22 cellular contexts compared by ENCODE assay signal in the genomic region with DNA sequence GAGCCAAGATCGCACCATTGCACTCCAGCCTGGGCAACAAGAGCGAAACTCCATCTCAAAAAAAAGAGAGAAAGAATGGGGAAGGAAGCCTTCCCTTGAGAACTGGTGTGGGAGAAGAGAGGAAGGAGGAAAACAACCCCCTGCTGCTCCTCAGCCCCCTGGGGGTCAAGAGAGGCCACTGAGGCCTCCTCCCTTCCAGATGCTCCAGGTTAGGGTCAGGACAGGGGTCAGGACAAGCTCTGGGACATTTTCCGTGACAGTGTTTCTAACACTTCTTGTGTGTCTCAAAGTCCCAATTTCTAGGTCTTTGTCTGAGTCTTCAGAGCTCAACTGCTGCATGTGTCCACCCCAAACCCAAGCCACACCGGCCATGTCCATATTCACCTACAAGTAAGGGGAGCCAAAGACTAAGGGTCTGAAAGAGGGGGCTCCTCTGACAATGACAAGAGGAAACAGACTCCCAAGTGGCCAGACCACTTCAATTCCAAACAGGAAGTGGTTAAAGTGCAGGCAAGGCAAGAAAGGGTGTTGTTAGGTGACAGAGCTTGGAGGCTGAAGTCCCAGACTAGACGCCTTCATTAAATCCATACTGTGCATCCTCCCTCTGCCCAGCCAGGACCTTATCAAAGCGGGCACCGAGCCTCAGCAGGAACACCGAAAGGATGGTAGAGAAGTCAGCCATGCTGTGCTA. TPM values are rescaled to one million over a fixed set of nuclear protein-coding genes. Genes with fewer than 3 reads are reported as not detected.
DNase-seq lines count a peak whose midpoint lies in the region; ATAC-seq and TF ChIP-seq lines count a peak whose summit lies in the region.
"Had no signal": no experiment of that assay in that cellular context is flagged by ENCODE, and none has a peak within 500 bp of the region (broad histone marks: within the 10 kb centered on the region; RNA-seq: fewer than 3 reads in every experiment).

No MANE protein-coding gene starts in this region.

- peaks cover 75% of the 10 kb centered on the region for H3K4me1 Mint-ChIP-seq in brain
- peaks cover 58% of the 10 kb centered on the region for H3K4me1 Mint-ChIP-seq in neural crest cell
- H3K4me1 Mint-ChIP-seq in activated CD8-positive, alpha-beta T cell treated with anti-CD3 and anti-CD28 coated beads, Interleukin-2, amount 10 ng/mL, durations not matched to agents 7 days and 5 days (ENCODE audit: low read depth), result peaks cover 23% of the 10 kb centered on the region
- peaks cover 20% of the 10 kb centered on the region for H3K4me1 Mint-ChIP-seq in activated naive CD8-positive, alpha-beta T cell treated with anti-CD3 and anti-CD28 coated beads for 36 hours

- H3K27ac Mint-ChIP-seq in brain (peak overlapping the region; percentile 85 to 99 (median 96)), neural crest cell (ENCODE audit: unreplicated experiment) (no peak overlapping the region)
- H3K27ac Mint-ChIP-seq in activated CD8-positive, alpha-beta T cell treated with anti-CD3 and anti-CD28 coated beads, Interleukin-2, amount 10 ng/mL, durations not matched to agents 7 days and 5 days, result no peak overlapping the region
- no peak overlapping the region for H3K27ac Mint-ChIP-seq in activated naive CD8-positive, alpha-beta T cell treated with anti-CD3 and anti-CD28 coated beads for 36 hours
- H3K27ac Mint-ChIP-seq: T-cell had no signal

- no peak overlapping the region for H2AFZ ChIP-seq in Loucy (ENCODE audit: low read length)
- H2AFZ ChIP-seq: GM23248, PC-9 had no signal

- CTCF ChIA-PET in activated CD8-positive, alpha-beta T cell treated with anti-CD3 and anti-CD28 coated beads, Interleukin-2, amount 10 ng/mL, durations not matched to agents 7 days and 5 days (lab: Charles Lee), result no interaction called here

- H3K4me3 Mint-ChIP-seq in brain (peak overlapping the region in 4 of 5 experiments; percentile 52 to 82 (median 67)), neural crest cell (peak overlapping the region; percentile 83)
- no peak overlapping the region for H3K4me3 Mint-ChIP-seq in activated CD8-positive, alpha-beta T cell treated with anti-CD3 and anti-CD28 coated beads, Interleukin-2, amount 10 ng/mL, durations not matched to agents 7 days and 5 days
- no peak overlapping the region for H3K4me3 Mint-ChIP-seq in activated naive CD8-positive, alpha-beta T cell treated with anti-CD3 and anti-CD28 coated beads for 36 hours

- no peak overlapping the region for H3K27ac ChIP-seq in HUES6 (ENCODE audit: low read depth, low read length)
- H3K27ac ChIP-seq: GM23248, KMS-11, PC-9, RWPE1 had no signal

- H3K9me3 Mint-ChIP-seq in brain (peaks cover 0 to 22% (median 7%) of the 10 kb centered on the region in 5 experiments), neural crest cell (peaks cover 5% of the 10 kb centered on the region)
- no peaks in the 10 kb centered on the region for H3K9me3 Mint-ChIP-seq in activated CD8-positive, alpha-beta T cell treated with anti-CD3 and anti-CD28 coated beads, Interleukin-2, amount 10 ng/mL, durations not matched to agents 7 days and 5 days (ENCODE audit: insufficient read depth)
- no peaks in the 10 kb centered on the region for H3K9me3 Mint-ChIP-seq in activated naive CD8-positive, alpha-beta T cell treated with anti-CD3 and anti-CD28 coated beads for 36 hours
- H3K9me3 Mint-ChIP-seq: T-cell had no signal

- H3K9ac ChIP-seq in HUES6 (ENCODE audit: low read length) (peak overlapping the region; percentile 27), Loucy (ENCODE audit: low read depth, low read length, poor library complexity, severe bottlenecking) (no peak overlapping the region)
- H3K9ac ChIP-seq: GM23248, KMS-11 had no signal

- H3K9me2 ChIP-seq in Loucy (replicated peaks; ENCODE audit: low read depth, low read length), result no peaks in the 10 kb centered on the region

- H3K4me1 ChIP-seq in HUES6 (ENCODE audit: control insufficient read depth, insufficient read depth, low read length) (peaks cover 75% of the 10 kb centered on the region), Loucy (ENCODE audit: insufficient read depth, low read length, poor library complexity, severe bottlenecking) (peaks cover 16% of the 10 kb centered on the region)

- H3K79me2 ChIP-seq in Loucy (ENCODE audit: insufficient read depth, low read length), result no peaks in the 10 kb centered on the region

- H3K9me3 ChIP-seq in HUES6 (ENCODE audit: control insufficient read depth, insufficient read depth, low read depth, low read length) (peaks cover 9% of the 10 kb centered on the region; the same call in 1 of the 2 replicates), Loucy (ENCODE audit: insufficient read depth, low read depth, low read length) (no peaks in the 10 kb centered on the region)
- H3K9me3 ChIP-seq: MG63 had no signal

- H3K27me3 Mint-ChIP-seq in brain (peaks cover under 1% of the 10 kb centered on the region), neural crest cell (ENCODE audit: low read depth) (peaks cover 11% of the 10 kb centered on the region)
- H3K27me3 Mint-ChIP-seq in activated CD8-positive, alpha-beta T cell treated with anti-CD3 and anti-CD28 coated beads, Interleukin-2, amount 10 ng/mL, durations not matched to agents 7 days and 5 days (ENCODE audit: low read depth), result peaks cover 24% of the 10 kb centered on the region
- H3K27me3 Mint-ChIP-seq in activated naive CD8-positive, alpha-beta T cell treated with anti-CD3 and anti-CD28 coated beads for 36 hours, result peaks cover 39% of the 10 kb centered on the region

- H3K4me2 ChIP-seq in Loucy (ENCODE audit: low read depth, low read length, poor library complexity, severe bottlenecking), result peak overlapping the region; percentile 20
- H3K4me2 ChIP-seq: KMS-11, PC-9 had no signal

- no peak for ATAC-seq in activated CD8-positive, alpha-beta T cell treated with anti-CD3 and anti-CD28 coated beads, Interleukin-2, amount 10 ng/mL, durations not matched to agents 7 days and 5 days
- ATAC-seq: HepG2, SK-N-SH treated with all-trans-retinoic acid at 6 μM for 48 hours, T-cell had no signal

- TF ChIP-seq CTCF in Loucy (conservative IDR thresholded peaks at IDR 0.05; ENCODE audit: low read length) (no peak), brain (conservative IDR thresholded peaks at IDR 0.05) (no peak), neural crest cell (conservative IDR thresholded peaks at IDR 0.05) (no peak)

- peaks cover 25% of the 10 kb centered on the region for H3K27me3 ChIP-seq in HUES6 (ENCODE audit: control insufficient read depth, insufficient read depth, low read length)
- H3K27me3 ChIP-seq in Loucy (ENCODE audit: insufficient read depth, low read length, poor library complexity, severe bottlenecking), result no peaks in the 10 kb centered on the region
- H3K27me3 ChIP-seq: MG63 had no signal

- H3F3A ChIP-seq in Loucy (ENCODE audit: low read depth), result no peaks in the 10 kb centered on the region

- H3K4me3 ChIP-seq in HUES6 (ENCODE audit: low read depth, low read length) (peak overlapping the region; percentile 22; the same call in 1 of the 2 replicates), Loucy (ENCODE audit: low read length, poor library complexity, severe bottlenecking) (no peak overlapping the region)
- H3K4me3 ChIP-seq: GM23248, MG63, PC-9 had no signal

- no peaks in the 10 kb centered on the region for H4K20me1 ChIP-seq in Loucy (ENCODE audit: insufficient read depth, low read length, poor library complexity, severe bottlenecking)

- H3K36me3 Mint-ChIP-seq in brain (peaks cover 4% of the 10 kb centered on the region), neural crest cell (ENCODE audit: low read depth) (peaks cover 9% of the 10 kb centered on the region)
- no peaks in the 10 kb centered on the region for H3K36me3 Mint-ChIP-seq in activated CD8-positive, alpha-beta T cell treated with anti-CD3 and anti-CD28 coated beads, Interleukin-2, amount 10 ng/mL, durations not matched to agents 7 days and 5 days (ENCODE audit: low read depth)
- no peaks in the 10 kb centered on the region for H3K36me3 Mint-ChIP-seq in activated naive CD8-positive, alpha-beta T cell treated with anti-CD3 and anti-CD28 coated beads for 36 hours
- H3K36me3 Mint-ChIP-seq: T-cell had no signal

- DNase-seq in neural crest cell (ENCODE audit: low read depth, low spot score) (no peak), kidney tubule cell (ENCODE audit: low spot score) (no peak)
- DNase-seq in activated CD8-positive, alpha-beta T cell treated with anti-CD3 and anti-CD28 coated beads, Interleukin-2, amount 10 ng/mL, durations not matched to agents 7 days and 5 days, result no peak
- no peak for DNase-seq in activated naive CD8-positive, alpha-beta T cell treated with anti-CD3 and anti-CD28 coated beads for 36 hours
- DNase-seq in stimulated activated CD4-positive, alpha-beta T cell treated with anti-CD3 and anti-CD28 coated beads, Interleukin-2, amount 100 ng/mL, for 24 hours, result no peak
- DNase-seq: ACHN, GM23248, MG63, NCI-H187, NCI-H2107, NCI-H345, NCI-H524 treated with DMSO at 0.1 percent for 48 hours, PC-9, SIG-M5, T-cell had no signal

- POLR2A ChIA-PET in activated CD8-positive, alpha-beta T cell treated with anti-CD3 and anti-CD28 coated beads, Interleukin-2, amount 10 ng/mL, durations not matched to agents 7 days and 5 days (lab: Charles Lee), result no interaction called here

- H3K36me3 ChIP-seq in HUES6 (ENCODE audit: control insufficient read depth, insufficient read depth, low read length), result 0 out of 2 replicates have a peak, but pooled peaks cover 2% of the 10 kb centered on the region
- H3K36me3 ChIP-seq in Loucy (ENCODE audit: insufficient read depth, low read length), result no peaks in the 10 kb centered on the region
- H3K36me3 ChIP-seq: MG63 had no signal

RNA-seq across cellular contexts. Expression of gene L1CAM, which starts 8.3 kb away (rescaled TPM):
- 91.5 TPM for polyA plus RNA-seq in brain (ENCODE audit: insufficient read depth, low read depth, low replicate concordance)
- total RNA-seq in neural crest cell, result 133 and 137 TPM in 2 replicates
- 1 to 10 TPM; 7.1 to 7.5 TPM for total RNA-seq in activated CD8-positive, alpha-beta T cell treated with anti-CD3 and anti-CD28 coated beads, Interleukin-2, amount 10 ng/mL, durations not matched to agents 7 days and 5 days
- under 1 TPM; 0.16 to 0.29 TPM for total RNA-seq in activated naive CD8-positive, alpha-beta T cell treated with anti-CD3 and anti-CD28 coated beads for 36 hours

RNA-seq across cellular contexts. Expression of gene AVPR2, which starts 26.8 kb away (rescaled TPM):
- not detected for polyA plus RNA-seq in brain (ENCODE audit: insufficient read depth, low read depth, low replicate concordance)
- total RNA-seq in neural crest cell, result not detected in 2 replicates
- total RNA-seq in activated CD8-positive, alpha-beta T cell treated with anti-CD3 and anti-CD28 coated beads, Interleukin-2, amount 10 ng/mL, durations not matched to agents 7 days and 5 days, result not detected
- total RNA-seq in activated naive CD8-positive, alpha-beta T cell treated with anti-CD3 and anti-CD28 coated beads for 36 hours, result not detected
- total RNA-seq: GM23248, HepG2, T-cell had no signal
- polyA plus RNA-seq: GM23248, HepG2 had no signal

RNA-seq across cellular contexts. Expression of gene PDZD4, which starts 47.4 kb away (rescaled TPM):
- polyA plus RNA-seq in brain (ENCODE audit: insufficient read depth, low read depth, low replicate concordance), result 128 TPM
- total RNA-seq in neural crest cell, result 48.8 and 52.5 TPM in 2 replicates
- total RNA-seq in activated CD8-positive, alpha-beta T cell treated with anti-CD3 and anti-CD28 coated beads, Interleukin-2, amount 10 ng/mL, durations not matched to agents 7 days and 5 days, result under 1 TPM; 0.10 to 0.16 TPM
- total RNA-seq in activated naive CD8-positive, alpha-beta T cell treated with anti-CD3 and anti-CD28 coated beads for 36 hours, result under 1 TPM; 0.38 to 0.70 TPM
- total RNA-seq: GM23248, HepG2 had no signal
- polyA plus RNA-seq: GM23248, HepG2 had no signal

RNA-seq across cellular contexts. Expression of gene ARHGAP4, which starts 48.3 kb away (rescaled TPM):
- 16.3 TPM for polyA plus RNA-seq in brain (ENCODE audit: insufficient read depth, low read depth, low replicate concordance)
- total RNA-seq in neural crest cell, result 10.2 and 10.7 TPM in 2 replicates
- total RNA-seq in activated CD8-positive, alpha-beta T cell treated with anti-CD3 and anti-CD28 coated beads, Interleukin-2, amount 10 ng/mL, durations not matched to agents 7 days and 5 days, result 100 to 1,000 TPM; 317 to 324 TPM
- 100 to 1,000 TPM; 112 to 123 TPM for total RNA-seq in activated naive CD8-positive, alpha-beta T cell treated with anti-CD3 and anti-CD28 coated beads for 36 hours

RNA-seq across cellular contexts. Expression of gene NAA10, which starts 57.1 kb away (rescaled TPM):
- polyA plus RNA-seq in brain (ENCODE audit: insufficient read depth, low read depth, low replicate concordance), result 118 TPM
- total RNA-seq in neural crest cell, result 116 and 124 TPM in 2 replicates
- total RNA-seq in activated CD8-positive, alpha-beta T cell treated with anti-CD3 and anti-CD28 coated beads, Interleukin-2, amount 10 ng/mL, durations not matched to agents 7 days and 5 days, result 100 to 1,000 TPM in 1 of 2 experiments, 10 to 100 TPM in 1; 98.9 to 106 TPM
- total RNA-seq in activated naive CD8-positive, alpha-beta T cell treated with anti-CD3 and anti-CD28 coated beads for 36 hours, result 100 to 1,000 TPM; 150 to 153 TPM

Comparison
In these comparisons a context has a peak if more than half of its experiments do, and no peak if none do; other contexts are left out.
1. H3K27ac Mint-ChIP-seq: peak in brain (5 of 5); none in neural crest cell (single experiment), activated CD8-positive, alpha-beta T cell treated with anti-CD3 and anti-CD28 coated beads, Interleukin-2, amount 10 ng/mL, durations not matched to agents 7 days and 5 days (single experiment) and activated naive CD8-positive, alpha-beta T cell treated with anti-CD3 and anti-CD28 coated beads for 36 hours (single experiment).
2. H3K4me3 Mint-ChIP-seq: peak in brain (4 of 5) and neural crest cell (single experiment); none in activated CD8-positive, alpha-beta T cell treated with anti-CD3 and anti-CD28 coated beads, Interleukin-2, amount 10 ng/mL, durations not matched to agents 7 days and 5 days (single experiment) and activated naive CD8-positive, alpha-beta T cell treated with anti-CD3 and anti-CD28 coated beads for 36 hours (single experiment).
3. RNA of gene L1CAM, which starts 8.3 kb away (total RNA-seq): 133 to 137 TPM in neural crest cell; 7.1 to 7.5 TPM in activated CD8-positive, alpha-beta T cell treated with anti-CD3 and anti-CD28 coated beads, Interleukin-2, amount 10 ng/mL, durations not matched to agents 7 days and 5 days and 0.16 to 0.29 TPM in activated naive CD8-positive, alpha-beta T cell treated with anti-CD3 and anti-CD28 coated beads for 36 hours; every median in the first group is over 10 times any median in the second.
4. RNA of gene PDZD4, which starts 47.4 kb away (total RNA-seq): 48.8 to 52.5 TPM in neural crest cell; 0.38 to 0.70 TPM in activated naive CD8-positive, alpha-beta T cell treated with anti-CD3 and anti-CD28 coated beads for 36 hours and 0.10 to 0.16 TPM in activated CD8-positive, alpha-beta T cell treated with anti-CD3 and anti-CD28 coated beads, Interleukin-2, amount 10 ng/mL, durations not matched to agents 7 days and 5 days; every median in the first group is over 10 times any median in the second.